1 cellular context compared by ENCODE assay signal in the genomic region with DNA sequence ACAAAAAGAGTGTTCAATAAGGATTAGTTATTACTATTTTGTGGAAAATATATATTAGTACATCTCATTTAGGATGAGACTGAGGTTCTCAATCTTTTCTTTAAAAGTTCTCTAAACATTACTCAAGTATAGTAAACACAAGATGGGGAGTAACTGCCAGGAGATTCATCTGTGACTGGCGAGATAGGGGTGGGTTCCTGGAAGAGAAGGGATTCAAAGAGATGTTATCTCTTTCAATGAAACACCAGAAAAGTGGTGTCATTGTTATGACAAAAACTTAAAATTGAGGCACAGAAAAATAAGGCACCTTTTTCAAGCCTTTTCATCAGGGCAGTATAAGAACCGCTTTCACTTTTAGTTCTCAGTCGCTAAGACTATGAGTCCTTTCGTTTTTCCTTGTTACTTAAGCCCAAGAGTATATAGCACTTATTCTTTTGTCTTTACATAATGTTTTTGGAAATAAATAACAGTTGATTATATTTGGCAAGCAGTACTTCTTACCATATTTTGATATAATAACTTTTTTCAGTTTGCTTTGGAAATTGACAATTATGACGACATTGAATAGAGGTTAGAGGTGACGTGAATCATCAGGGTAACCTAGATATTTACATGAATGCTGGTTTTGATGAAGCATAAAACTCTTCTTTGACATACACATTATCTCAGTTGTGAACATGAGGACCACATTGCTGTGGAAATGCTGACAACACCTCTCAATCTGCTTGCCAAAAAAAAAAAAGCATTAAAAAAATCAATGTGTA.
TF ChIP-seq lines count a peak whose summit lies in the region.

No MANE protein-coding gene starts in this region.

TF ChIP-seq in K562, 482 proteins besides CTCF, POLR2A, EP300 and RAD21 (continued from another document and continues in another):
- TF ChIP-seq TGIF2 (CRISPR knock-in tag; IDR thresholded peaks at IDR 0.05) (no peak), FIP1L1 (IDR thresholded peaks at IDR 0.05; ENCODE audit: low read depth, low read length, poor library complexity, severe bottlenecking) (no peak), SMAD4 (CRISPR knock-in tag; conservative IDR thresholded peaks at IDR 0.05) (no peak), POLR2G (IDR thresholded peaks at IDR 0.05; ENCODE audit: low read depth, low read length) (no peak), BHLHE40 (IDR thresholded peaks at IDR 0.05; ENCODE audit: low read length) (no peak), CEBPG (CRISPR knock-in tag; IDR thresholded peaks at IDR 0.05) (no peak), CEBPG (tag; conservative IDR thresholded peaks at IDR 0.05 in 1 of 2, IDR thresholded peaks at IDR 0.05 in 1 of 2) (0 out of 4 replicates have a peak, but pooled peaks of 1 of the 2 experiments have one; percentile 12), FOXM1 (IDR thresholded peaks at IDR 0.05; ENCODE audit: low read depth) (no peak; the same call in 1 of the 2 replicates), FOXM1 (CRISPR knock-in tag; IDR thresholded peaks at IDR 0.05; ENCODE audit: low read depth) (no peak), TBL1XR1 (IDR thresholded peaks at IDR 0.05; ENCODE audit: low read length in 2 of 2) (no peak), ZBED1 (IDR thresholded peaks at IDR 0.05) (no peak), ZNF77 (CRISPR knock-in tag; IDR thresholded peaks at IDR 0.05) (no peak), ZBTB7A (IDR thresholded peaks at IDR 0.05; ENCODE audit: borderline replicate concordance, control insufficient read depth, low read depth, low read length) (no peak), STAT5A (IDR thresholded peaks at IDR 0.05; ENCODE audit: borderline replicate concordance, low read length) (peak; percentile 86), HNRNPL (IDR thresholded peaks at IDR 0.05; ENCODE audit: low read depth, low read length) (no peak), ZNF134 (CRISPR knock-in tag; conservative IDR thresholded peaks at IDR 0.05) (no peak), ZKSCAN1 (IDR thresholded peaks at IDR 0.05; ENCODE audit: low read depth, low read length) (no peak), NFXL1 (CRISPR knock-in tag; IDR thresholded peaks at IDR 0.05) (no peak), PRMT5 (CRISPR knock-in tag; IDR thresholded peaks at IDR 0.05) (no peak), NR2C2 (CRISPR knock-in tag; IDR thresholded peaks at IDR 0.05) (no peak), NR2C2 (tag; IDR thresholded peaks at IDR 0.05) (peak; percentile 69), MCM5 (IDR thresholded peaks at IDR 0.05; ENCODE audit: low read depth) (no peak), SRSF3 (IDR thresholded peaks at IDR 0.05; ENCODE audit: insufficient read depth, low read length) (no peak), CEBPB (tag; IDR thresholded peaks at IDR 0.05) (no peak), ZNF311 (CRISPR knock-in tag; IDR thresholded peaks at IDR 0.05) (no peak), ZNF75A (CRISPR knock-in tag; IDR thresholded peaks at IDR 0.05) (no peak)
- TF ChIP-seq, protein P1, sequence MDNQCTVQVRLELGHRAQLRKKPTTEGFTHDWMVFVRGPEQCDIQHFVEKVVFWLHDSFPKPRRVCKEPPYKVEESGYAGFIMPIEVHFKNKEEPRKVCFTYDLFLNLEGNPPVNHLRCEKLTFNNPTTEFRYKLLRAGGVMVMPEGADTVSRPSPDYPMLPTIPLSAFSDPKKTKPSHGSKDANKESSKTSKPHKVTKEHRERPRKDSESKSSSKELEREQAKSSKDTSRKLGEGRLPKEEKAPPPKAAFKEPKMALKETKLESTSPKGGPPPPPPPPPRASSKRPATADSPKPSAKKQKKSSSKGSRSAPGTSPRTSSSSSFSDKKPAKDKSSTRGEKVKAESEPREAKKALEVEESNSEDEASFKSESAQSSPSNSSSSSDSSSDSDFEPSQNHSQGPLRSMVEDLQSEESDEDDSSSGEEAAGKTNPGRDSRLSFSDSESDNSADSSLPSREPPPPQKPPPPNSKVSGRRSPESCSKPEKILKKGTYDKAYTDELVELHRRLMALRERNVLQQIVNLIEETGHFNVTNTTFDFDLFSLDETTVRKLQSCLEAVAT (IDR thresholded peaks at IDR 0.05) = no peak
- TF ChIP-seq, protein P2, sequence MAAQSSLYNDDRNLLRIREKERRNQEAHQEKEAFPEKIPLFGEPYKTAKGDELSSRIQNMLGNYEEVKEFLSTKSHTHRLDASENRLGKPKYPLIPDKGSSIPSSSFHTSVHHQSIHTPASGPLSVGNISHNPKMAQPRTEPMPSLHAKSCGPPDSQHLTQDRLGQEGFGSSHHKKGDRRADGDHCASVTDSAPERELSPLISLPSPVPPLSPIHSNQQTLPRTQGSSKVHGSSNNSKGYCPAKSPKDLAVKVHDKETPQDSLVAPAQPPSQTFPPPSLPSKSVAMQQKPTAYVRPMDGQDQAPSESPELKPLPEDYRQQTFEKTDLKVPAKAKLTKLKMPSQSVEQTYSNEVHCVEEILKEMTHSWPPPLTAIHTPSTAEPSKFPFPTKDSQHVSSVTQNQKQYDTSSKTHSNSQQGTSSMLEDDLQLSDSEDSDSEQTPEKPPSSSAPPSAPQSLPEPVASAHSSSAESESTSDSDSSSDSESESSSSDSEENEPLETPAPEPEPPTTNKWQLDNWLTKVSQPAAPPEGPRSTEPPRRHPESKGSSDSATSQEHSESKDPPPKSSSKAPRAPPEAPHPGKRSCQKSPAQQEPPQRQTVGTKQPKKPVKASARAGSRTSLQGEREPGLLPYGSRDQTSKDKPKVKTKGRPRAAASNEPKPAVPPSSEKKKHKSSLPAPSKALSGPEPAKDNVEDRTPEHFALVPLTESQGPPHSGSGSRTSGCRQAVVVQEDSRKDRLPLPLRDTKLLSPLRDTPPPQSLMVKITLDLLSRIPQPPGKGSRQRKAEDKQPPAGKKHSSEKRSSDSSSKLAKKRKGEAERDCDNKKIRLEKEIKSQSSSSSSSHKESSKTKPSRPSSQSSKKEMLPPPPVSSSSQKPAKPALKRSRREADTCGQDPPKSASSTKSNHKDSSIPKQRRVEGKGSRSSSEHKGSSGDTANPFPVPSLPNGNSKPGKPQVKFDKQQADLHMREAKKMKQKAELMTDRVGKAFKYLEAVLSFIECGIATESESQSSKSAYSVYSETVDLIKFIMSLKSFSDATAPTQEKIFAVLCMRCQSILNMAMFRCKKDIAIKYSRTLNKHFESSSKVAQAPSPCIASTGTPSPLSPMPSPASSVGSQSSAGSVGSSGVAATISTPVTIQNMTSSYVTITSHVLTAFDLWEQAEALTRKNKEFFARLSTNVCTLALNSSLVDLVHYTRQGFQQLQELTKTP (IDR thresholded peaks at IDR 0.05; ENCODE audit: low read depth in 1 of 2, partially characterized antibody in 2 of 2) = no peak
- TF ChIP-seq, protein P3, sequence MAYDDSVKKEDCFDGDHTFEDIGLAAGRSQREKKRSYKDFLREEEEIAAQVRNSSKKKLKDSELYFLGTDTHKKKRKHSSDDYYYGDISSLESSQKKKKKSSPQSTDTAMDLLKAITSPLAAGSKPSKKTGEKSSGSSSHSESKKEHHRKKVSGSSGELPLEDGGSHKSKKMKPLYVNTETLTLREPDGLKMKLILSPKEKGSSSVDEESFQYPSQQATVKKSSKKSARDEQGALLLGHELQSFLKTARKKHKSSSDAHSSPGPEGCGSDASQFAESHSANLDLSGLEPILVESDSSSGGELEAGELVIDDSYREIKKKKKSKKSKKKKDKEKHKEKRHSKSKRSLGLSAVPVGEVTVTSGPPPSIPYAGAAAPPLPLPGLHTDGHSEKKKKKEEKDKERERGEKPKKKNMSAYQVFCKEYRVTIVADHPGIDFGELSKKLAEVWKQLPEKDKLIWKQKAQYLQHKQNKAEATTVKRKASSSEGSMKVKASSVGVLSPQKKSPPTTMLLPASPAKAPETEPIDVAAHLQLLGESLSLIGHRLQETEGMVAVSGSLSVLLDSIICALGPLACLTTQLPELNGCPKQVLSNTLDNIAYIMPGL (CRISPR knock-in tag; IDR thresholded peaks at IDR 0.05) = no peak
- TF ChIP-seq, protein P4, sequence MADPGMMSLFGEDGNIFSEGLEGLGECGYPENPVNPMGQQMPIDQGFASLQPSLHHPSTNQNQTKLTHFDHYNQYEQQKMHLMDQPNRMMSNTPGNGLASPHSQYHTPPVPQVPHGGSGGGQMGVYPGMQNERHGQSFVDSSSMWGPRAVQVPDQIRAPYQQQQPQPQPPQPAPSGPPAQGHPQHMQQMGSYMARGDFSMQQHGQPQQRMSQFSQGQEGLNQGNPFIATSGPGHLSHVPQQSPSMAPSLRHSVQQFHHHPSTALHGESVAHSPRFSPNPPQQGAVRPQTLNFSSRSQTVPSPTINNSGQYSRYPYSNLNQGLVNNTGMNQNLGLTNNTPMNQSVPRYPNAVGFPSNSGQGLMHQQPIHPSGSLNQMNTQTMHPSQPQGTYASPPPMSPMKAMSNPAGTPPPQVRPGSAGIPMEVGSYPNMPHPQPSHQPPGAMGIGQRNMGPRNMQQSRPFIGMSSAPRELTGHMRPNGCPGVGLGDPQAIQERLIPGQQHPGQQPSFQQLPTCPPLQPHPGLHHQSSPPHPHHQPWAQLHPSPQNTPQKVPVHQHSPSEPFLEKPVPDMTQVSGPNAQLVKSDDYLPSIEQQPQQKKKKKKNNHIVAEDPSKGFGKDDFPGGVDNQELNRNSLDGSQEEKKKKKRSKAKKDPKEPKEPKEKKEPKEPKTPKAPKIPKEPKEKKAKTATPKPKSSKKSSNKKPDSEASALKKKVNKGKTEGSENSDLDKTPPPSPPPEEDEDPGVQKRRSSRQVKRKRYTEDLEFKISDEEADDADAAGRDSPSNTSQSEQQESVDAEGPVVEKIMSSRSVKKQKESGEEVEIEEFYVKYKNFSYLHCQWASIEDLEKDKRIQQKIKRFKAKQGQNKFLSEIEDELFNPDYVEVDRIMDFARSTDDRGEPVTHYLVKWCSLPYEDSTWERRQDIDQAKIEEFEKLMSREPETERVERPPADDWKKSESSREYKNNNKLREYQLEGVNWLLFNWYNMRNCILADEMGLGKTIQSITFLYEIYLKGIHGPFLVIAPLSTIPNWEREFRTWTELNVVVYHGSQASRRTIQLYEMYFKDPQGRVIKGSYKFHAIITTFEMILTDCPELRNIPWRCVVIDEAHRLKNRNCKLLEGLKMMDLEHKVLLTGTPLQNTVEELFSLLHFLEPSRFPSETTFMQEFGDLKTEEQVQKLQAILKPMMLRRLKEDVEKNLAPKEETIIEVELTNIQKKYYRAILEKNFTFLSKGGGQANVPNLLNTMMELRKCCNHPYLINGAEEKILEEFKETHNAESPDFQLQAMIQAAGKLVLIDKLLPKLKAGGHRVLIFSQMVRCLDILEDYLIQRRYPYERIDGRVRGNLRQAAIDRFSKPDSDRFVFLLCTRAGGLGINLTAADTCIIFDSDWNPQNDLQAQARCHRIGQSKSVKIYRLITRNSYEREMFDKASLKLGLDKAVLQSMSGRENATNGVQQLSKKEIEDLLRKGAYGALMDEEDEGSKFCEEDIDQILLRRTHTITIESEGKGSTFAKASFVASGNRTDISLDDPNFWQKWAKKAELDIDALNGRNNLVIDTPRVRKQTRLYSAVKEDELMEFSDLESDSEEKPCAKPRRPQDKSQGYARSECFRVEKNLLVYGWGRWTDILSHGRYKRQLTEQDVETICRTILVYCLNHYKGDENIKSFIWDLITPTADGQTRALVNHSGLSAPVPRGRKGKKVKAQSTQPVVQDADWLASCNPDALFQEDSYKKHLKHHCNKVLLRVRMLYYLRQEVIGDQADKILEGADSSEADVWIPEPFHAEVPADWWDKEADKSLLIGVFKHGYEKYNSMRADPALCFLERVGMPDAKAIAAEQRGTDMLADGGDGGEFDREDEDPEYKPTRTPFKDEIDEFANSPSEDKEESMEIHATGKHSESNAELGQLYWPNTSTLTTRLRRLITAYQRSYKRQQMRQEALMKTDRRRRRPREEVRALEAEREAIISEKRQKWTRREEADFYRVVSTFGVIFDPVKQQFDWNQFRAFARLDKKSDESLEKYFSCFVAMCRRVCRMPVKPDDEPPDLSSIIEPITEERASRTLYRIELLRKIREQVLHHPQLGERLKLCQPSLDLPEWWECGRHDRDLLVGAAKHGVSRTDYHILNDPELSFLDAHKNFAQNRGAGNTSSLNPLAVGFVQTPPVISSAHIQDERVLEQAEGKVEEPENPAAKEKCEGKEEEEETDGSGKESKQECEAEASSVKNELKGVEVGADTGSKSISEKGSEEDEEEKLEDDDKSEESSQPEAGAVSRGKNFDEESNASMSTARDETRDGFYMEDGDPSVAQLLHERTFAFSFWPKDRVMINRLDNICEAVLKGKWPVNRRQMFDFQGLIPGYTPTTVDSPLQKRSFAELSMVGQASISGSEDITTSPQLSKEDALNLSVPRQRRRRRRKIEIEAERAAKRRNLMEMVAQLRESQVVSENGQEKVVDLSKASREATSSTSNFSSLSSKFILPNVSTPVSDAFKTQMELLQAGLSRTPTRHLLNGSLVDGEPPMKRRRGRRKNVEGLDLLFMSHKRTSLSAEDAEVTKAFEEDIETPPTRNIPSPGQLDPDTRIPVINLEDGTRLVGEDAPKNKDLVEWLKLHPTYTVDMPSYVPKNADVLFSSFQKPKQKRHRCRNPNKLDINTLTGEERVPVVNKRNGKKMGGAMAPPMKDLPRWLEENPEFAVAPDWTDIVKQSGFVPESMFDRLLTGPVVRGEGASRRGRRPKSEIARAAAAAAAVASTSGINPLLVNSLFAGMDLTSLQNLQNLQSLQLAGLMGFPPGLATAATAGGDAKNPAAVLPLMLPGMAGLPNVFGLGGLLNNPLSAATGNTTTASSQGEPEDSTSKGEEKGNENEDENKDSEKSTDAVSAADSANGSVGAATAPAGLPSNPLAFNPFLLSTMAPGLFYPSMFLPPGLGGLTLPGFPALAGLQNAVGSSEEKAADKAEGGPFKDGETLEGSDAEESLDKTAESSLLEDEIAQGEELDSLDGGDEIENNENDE (IDR thresholded peaks at IDR 0.05; ENCODE audit: low read depth, low read length) = no peak
- TF ChIP-seq, protein P5, sequence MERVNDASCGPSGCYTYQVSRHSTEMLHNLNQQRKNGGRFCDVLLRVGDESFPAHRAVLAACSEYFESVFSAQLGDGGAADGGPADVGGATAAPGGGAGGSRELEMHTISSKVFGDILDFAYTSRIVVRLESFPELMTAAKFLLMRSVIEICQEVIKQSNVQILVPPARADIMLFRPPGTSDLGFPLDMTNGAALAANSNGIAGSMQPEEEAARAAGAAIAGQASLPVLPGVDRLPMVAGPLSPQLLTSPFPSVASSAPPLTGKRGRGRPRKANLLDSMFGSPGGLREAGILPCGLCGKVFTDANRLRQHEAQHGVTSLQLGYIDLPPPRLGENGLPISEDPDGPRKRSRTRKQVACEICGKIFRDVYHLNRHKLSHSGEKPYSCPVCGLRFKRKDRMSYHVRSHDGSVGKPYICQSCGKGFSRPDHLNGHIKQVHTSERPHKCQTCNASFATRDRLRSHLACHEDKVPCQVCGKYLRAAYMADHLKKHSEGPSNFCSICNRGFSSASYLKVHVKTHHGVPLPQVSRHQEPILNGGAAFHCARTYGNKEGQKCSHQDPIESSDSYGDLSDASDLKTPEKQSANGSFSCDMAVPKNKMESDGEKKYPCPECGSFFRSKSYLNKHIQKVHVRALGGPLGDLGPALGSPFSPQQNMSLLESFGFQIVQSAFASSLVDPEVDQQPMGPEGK (CRISPR knock-in tag; IDR thresholded peaks at IDR 0.05; ENCODE audit: borderline replicate concordance) = no peak
- TF ChIP-seq, protein P6, sequence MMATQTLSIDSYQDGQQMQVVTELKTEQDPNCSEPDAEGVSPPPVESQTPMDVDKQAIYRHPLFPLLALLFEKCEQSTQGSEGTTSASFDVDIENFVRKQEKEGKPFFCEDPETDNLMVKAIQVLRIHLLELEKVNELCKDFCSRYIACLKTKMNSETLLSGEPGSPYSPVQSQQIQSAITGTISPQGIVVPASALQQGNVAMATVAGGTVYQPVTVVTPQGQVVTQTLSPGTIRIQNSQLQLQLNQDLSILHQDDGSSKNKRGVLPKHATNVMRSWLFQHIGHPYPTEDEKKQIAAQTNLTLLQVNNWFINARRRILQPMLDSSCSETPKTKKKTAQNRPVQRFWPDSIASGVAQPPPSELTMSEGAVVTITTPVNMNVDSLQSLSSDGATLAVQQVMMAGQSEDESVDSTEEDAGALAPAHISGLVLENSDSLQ (IDR thresholded peaks at IDR 0.05) = no peak
